1 cellular context compared by ENCODE assay signal in the genomic region with DNA sequence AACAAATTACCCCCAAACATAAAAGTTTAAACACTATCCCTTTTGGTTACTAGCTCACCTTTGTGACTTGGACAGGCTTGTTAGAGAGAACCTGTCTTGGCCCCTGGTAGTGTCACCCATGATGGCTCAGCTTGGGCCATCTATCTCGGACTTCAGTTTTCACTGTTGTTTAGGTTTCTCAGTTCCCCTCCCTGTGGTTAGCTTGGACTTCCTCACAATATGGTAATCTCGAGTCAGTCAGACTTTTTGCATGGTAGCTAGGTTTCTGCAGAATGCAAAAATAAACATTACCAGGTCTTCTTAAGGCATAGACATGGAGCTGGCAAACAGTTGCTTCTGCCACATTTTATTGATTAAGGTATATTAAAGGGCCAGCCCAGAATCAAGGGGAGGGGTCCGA.
TF ChIP-seq lines count a peak whose summit lies in the region.

No MANE protein-coding gene starts in this region.

TF ChIP-seq in GM23338, 12 proteins besides CTCF, POLR2A, EP300 and RAD21 (continued from another document):
- TF ChIP-seq, protein P1, sequence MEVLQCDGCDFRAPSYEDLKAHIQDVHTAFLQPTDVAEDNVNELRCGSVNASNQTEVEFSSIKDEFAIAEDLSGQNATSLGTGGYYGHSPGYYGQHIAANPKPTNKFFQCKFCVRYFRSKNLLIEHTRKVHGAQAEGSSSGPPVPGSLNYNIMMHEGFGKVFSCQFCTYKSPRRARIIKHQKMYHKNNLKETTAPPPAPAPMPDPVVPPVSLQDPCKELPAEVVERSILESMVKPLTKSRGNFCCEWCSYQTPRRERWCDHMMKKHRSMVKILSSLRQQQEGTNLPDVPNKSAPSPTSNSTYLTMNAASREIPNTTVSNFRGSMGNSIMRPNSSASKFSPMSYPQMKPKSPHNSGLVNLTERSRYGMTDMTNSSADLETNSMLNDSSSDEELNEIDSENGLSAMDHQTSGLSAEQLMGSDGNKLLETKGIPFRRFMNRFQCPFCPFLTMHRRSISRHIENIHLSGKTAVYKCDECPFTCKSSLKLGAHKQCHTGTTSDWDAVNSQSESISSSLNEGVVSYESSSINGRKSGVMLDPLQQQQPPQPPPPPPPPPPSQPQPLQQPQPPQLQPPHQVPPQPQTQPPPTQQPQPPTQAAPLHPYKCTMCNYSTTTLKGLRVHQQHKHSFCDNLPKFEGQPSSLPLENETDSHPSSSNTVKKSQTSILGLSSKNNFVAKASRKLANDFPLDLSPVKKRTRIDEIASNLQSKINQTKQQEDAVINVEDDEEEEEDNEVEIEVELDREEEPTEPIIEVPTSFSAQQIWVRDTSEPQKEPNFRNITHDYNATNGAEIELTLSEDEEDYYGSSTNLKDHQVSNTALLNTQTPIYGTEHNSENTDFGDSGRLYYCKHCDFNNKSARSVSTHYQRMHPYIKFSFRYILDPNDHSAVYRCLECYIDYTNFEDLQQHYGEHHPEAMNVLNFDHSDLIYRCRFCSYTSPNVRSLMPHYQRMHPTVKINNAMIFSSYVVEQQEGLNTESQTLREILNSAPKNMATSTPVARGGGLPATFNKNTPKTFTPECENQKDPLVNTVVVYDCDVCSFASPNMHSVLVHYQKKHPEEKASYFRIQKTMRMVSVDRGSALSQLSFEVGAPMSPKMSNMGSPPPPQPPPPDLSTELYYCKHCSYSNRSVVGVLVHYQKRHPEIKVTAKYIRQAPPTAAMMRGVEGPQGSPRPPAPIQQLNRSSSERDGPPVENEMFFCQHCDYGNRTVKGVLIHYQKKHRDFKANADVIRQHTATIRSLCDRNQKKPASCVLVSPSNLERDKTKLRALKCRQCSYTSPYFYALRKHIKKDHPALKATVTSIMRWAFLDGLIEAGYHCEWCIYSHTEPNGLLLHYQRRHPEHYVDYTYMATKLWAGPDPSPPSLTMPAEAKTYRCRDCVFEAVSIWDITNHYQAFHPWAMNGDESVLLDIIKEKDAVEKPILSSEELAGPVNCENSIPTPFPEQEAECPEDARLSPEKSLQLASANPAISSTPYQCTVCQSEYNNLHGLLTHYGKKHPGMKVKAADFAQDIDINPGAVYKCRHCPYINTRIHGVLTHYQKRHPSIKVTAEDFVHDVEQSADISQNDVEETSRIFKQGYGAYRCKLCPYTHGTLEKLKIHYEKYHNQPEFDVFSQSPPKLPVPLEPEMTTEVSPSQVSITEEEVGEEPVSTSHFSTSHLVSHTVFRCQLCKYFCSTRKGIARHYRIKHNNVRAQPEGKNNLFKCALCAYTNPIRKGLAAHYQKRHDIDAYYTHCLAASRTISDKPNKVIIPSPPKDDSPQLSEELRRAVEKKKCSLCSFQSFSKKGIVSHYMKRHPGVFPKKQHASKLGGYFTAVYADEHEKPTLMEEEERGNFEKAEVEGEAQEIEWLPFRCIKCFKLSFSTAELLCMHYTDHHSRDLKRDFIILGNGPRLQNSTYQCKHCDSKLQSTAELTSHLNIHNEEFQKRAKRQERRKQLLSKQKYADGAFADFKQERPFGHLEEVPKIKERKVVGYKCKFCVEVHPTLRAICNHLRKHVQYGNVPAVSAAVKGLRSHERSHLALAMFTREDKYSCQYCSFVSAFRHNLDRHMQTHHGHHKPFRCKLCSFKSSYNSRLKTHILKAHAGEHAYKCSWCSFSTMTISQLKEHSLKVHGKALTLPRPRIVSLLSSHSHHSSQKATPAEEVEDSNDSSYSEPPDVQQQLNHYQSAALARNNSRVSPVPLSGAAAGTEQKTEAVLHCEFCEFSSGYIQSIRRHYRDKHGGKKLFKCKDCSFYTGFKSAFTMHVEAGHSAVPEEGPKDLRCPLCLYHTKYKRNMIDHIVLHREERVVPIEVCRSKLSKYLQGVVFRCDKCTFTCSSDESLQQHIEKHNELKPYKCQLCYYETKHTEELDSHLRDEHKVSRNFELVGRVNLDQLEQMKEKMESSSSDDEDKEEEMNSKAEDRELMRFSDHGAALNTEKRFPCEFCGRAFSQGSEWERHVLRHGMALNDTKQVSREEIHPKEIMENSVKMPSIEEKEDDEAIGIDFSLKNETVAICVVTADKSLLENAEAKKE (CRISPR knock-in tag; IDR thresholded peaks at IDR 0.05): no peak
